In the genomic region with DNA sequence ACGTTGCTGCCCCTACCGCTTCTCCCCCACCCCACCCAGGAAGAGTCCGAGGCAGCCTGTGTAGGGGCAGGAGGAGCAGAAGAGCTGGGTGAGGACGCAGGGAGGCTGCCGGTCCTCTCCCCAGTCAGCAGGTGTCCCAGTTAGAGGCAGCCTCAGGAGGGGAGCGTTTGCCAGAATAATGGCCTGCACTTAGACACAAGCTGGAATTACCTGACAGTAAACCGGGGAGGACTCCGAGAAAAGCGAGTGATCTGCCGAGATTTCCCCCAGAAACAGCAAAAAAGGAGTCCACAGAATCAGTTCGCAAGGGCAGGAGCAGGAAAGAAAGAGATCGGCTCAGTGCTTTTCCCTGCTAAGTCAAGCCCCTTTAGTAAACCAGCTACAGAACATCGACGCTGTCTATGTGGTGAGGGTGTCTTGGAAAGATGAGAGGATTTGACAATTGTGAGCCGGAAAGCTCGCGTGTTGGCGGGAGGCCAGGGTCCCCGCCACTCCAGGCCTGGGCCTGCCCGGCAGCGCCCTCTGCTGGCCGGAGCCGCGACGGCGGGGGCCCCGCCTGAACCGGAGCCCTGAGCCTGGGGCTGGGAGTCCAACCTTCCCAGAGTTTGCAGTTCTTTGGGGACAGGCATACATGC, we compare ENCODE assay signal across 8 cellular contexts. TPM values are rescaled to one million over a fixed set of nuclear protein-coding genes. Genes with fewer than 3 reads are reported as not detected.
A peak's percentile ranks its signal among the peaks of the same experiment; 100 is the strongest.
DNase-seq lines count a peak whose midpoint lies in the region; ATAC-seq and TF ChIP-seq lines count a peak whose summit lies in the region.

No MANE protein-coding gene starts in this region.

- no peak for ATAC-seq in thoracic aorta (ENCODE audit: insufficient number of reproducible peaks, low FRiP score, low read depth)

- DNase-seq in BE2C (peak; percentile 93), GM20000 (ENCODE audit: low spot score) (peak; percentile 86), LoVo (ENCODE audit: low spot score) (peak; percentile 79), SK-N-DZ (ENCODE audit: low spot score) (peak; percentile 76), globus pallidus (ENCODE audit: low spot score) (peak; percentile 79), osteocyte (ENCODE audit: extremely low spot score, unreplicated experiment) (peak; percentile 95), thoracic aorta (ENCODE audit: low spot score) (no peak)
- DNase-seq in activated naive CD4-positive, alpha-beta T cell treated with anti-CD3 and anti-CD28 coated beads, Interleukin-2, amount 50 U/mL, for 16 hours, result peak; percentile 80

- H3K4me1 ChIP-seq in BE2C (peaks cover 6% of the 10 kb centered on the region), thoracic aorta (ENCODE audit: control insufficient read depth in 1 of 2, low read depth in 2 of 2) (peaks cover 5 to 7% of the 10 kb centered on the region in 2 donors)

- H3K4me3 ChIP-seq in BE2C (ENCODE audit: low read depth, low read length) (peak overlapping the region; percentile 59), thoracic aorta (peak overlapping the region; percentile 77)

- peak overlapping the region; percentile 71 for H3K27ac Mint-ChIP-seq in osteocyte (ENCODE audit: unreplicated experiment)

- H3K4me3 Mint-ChIP-seq in osteocyte (ENCODE audit: unreplicated experiment), result peak overlapping the region; percentile 65

- peak overlapping the region; percentile 48 to 58 for H3K27ac ChIP-seq in thoracic aorta

- H3K9me3 Mint-ChIP-seq in osteocyte (ENCODE audit: unreplicated experiment), result no peaks in the 10 kb centered on the region

- no peaks in the 10 kb centered on the region for H3K36me3 Mint-ChIP-seq in osteocyte (ENCODE audit: unreplicated experiment)

- H3K4me1 Mint-ChIP-seq in osteocyte (ENCODE audit: unreplicated experiment), result peaks cover 24% of the 10 kb centered on the region

- H3K9me3 ChIP-seq in BE2C (peaks cover 2% of the 10 kb centered on the region), thoracic aorta (no peaks in the 10 kb centered on the region)

- H3K27me3 ChIP-seq in BE2C, result no peaks in the 10 kb centered on the region
- H3K27me3 ChIP-seq in thoracic aorta (replicated peaks; ENCODE audit: insufficient read depth), result no peaks in the 10 kb centered on the region

- TF ChIP-seq CTCF in BE2C (IDR thresholded peaks at IDR 0.05; ENCODE audit: low read depth, low read length) (peak; percentile 98), GM20000 (IDR thresholded peaks at IDR 0.05; ENCODE audit: extremely low read depth, missing control alignments) (peak; percentile 99), osteocyte (IDR thresholded peaks at IDR 0.05) (peak; percentile 100), thoracic aorta (IDR thresholded peaks at IDR 0.05) (peak; percentile 98)

- H3K36me3 ChIP-seq in BE2C (no peaks in the 10 kb centered on the region), thoracic aorta (no peaks in the 10 kb centered on the region)

- no peaks in the 10 kb centered on the region for H3K27me3 Mint-ChIP-seq in osteocyte (ENCODE audit: unreplicated experiment)

RNA-seq across cellular contexts. Expression of gene THRSP, which starts 17.7 kb away (rescaled TPM):
- polyA plus RNA-seq in BE2C (2012; ENCODE audit: insufficient read depth, insufficient read length, low read depth), result not detected
- polyA plus RNA-seq in SK-N-DZ (2014; cell fraction: cytosol; rRNA removed), result not detected in 2 replicates
- 0.20 TPM in 1 of 2 replicates, not detected in the other for polyA plus RNA-seq in SK-N-DZ (2014; cell fraction: nucleus; rRNA removed)
- not detected in 2 replicates for total RNA-seq in osteocyte
- total RNA-seq in thoracic aorta, result under 1 TPM in 1 of 2 donors, not detected in 1; 0.56 TPM

RNA-seq across cellular contexts. Expression of gene KCTD14, which starts 22.9 kb away (rescaled TPM):
- polyA plus RNA-seq in BE2C (2012; ENCODE audit: insufficient read depth, insufficient read length, low read depth), result 1.8 TPM
- polyA plus RNA-seq in SK-N-DZ (2014; cell fraction: cytosol; rRNA removed), result 1.3 and 2.0 TPM in 2 replicates
- 1.2 and 1.7 TPM in 2 replicates for polyA plus RNA-seq in SK-N-DZ (2014; cell fraction: nucleus; rRNA removed)
- total RNA-seq in osteocyte, result 0.73 and 1.0 TPM in 2 replicates
- total RNA-seq in thoracic aorta, result 1 to 10 TPM in 1 of 2 donors, under 1 TPM in 1; 0.81 to 5.6 TPM

RNA-seq across cellular contexts. Expression of gene NDUFC2, which starts 33.7 kb away (rescaled TPM):
- 402 TPM for polyA plus RNA-seq in BE2C (2012; ENCODE audit: insufficient read depth, insufficient read length, low read depth)
- polyA plus RNA-seq in SK-N-DZ (2014; cell fraction: cytosol; rRNA removed), result 167 and 180 TPM in 2 replicates
- 102 and 115 TPM in 2 replicates for polyA plus RNA-seq in SK-N-DZ (2014; cell fraction: nucleus; rRNA removed)
- total RNA-seq in osteocyte (182 and 199 TPM in 2 replicates), thoracic aorta (10 to 100 TPM; 42.4 to 62.0 TPM)

RNA-seq across cellular contexts. Expression of gene INTS4, which starts 51.5 kb away (rescaled TPM):
- polyA plus RNA-seq in BE2C (2012; ENCODE audit: insufficient read depth, insufficient read length, low read depth), result 56.4 TPM
- 39.7 and 57.2 TPM in 2 replicates for polyA plus RNA-seq in SK-N-DZ (2014; cell fraction: cytosol; rRNA removed)
- polyA plus RNA-seq in SK-N-DZ (2014; cell fraction: nucleus; rRNA removed), result 136 and 188 TPM in 2 replicates
- 37.9 and 41.6 TPM in 2 replicates for total RNA-seq in osteocyte
- total RNA-seq in thoracic aorta, result 10 to 100 TPM; 23.4 to 31.1 TPM
